ENCODE assay signal across 22 cellular contexts in the genomic region with DNA sequence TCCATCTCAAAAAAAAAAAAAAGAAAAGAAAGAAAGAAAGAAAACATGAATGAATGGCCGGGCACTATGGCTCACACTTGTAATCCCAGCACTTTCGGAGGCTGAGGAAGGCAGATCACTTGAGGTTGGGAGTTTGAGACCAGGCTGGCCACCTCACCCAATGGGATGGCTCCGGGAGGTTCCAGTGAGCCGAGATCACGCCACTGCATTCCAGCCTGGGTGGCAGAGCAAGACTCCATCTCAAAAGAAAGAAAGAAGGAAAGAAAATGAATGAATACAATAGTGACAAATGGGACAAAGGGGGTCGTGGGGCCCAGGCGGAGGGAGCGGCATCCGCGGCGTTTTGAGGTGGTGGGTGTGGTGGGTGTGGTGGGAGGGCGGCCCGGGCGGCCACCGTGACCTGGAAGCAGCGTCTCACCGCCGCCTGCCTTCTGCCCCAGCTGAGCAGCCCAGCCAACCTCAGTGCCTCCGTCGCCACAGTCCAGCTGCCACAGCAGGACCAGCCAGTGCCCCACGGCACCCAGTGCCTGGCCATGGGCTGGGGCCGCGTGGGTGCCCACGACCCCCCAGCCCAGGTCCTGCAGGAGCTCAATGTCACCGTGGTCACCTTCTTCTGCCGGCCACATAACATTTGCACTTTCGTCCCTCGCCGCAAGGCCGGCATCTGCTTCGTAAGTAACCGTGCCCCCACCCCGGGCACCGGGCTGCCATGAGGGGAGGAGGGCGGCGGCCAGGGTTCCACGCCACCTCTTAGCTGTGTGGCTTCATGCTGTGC. TPM values are rescaled to one million over a fixed set of nuclear protein-coding genes. Genes with fewer than 3 reads are reported as not detected.
"Had no signal": no experiment of that assay in that cellular context is flagged by ENCODE, and none has a peak within 500 bp of the region (broad histone marks: within the 10 kb centered on the region; RNA-seq: fewer than 3 reads in every experiment).

No MANE protein-coding gene starts in this region.

- H3K36me3 ChIP-seq: colonic mucosa, neutrophil, tibial artery had no signal

- DNase-seq: activated CD4-positive, alpha-beta T cell treated with anti-CD3 and anti-CD28 coated beads, Interleukin-2, amount 10 ng/mL, durations not matched to agents 7 days and 5 days; activated CD8-positive, alpha-beta T cell treated with anti-CD3 and anti-CD28 coated beads, Interleukin-2, amount 10 ng/mL, durations not matched to agents 7 days and 5 days; activated naive CD4-positive, alpha-beta T cell treated with anti-CD3 and anti-CD28 coated beads for 36 hours; activated T-cell treated with anti-CD3 and anti-CD28 coated beads, Interleukin-2, amount 50 U/mL, for 24 hours; colonic mucosa; endodermal cell; head of caudate nucleus; immature natural killer cell; mesendoderm; naive thymus-derived CD4-positive, alpha-beta T cell; stimulated activated CD4-positive, alpha-beta T cell treated with anti-CD3 and anti-CD28 coated beads, Interleukin-2, amount 100 ng/mL, for 24 hours; stimulated activated naive CD8-positive, alpha-beta T cell treated with anti-CD3 and anti-CD28 coated beads, Interleukin-15, Interleukin-2, amounts not matched to agents 100 U/mL and 50 U/mL, for 24 hours; substantia nigra; tibial artery had no signal

- H3K27ac ChIP-seq: colonic mucosa, epithelial cell of prostate, neutrophil, tibial artery had no signal

- H3K4me3 ChIP-seq: colonic mucosa, tibial artery had no signal

- H3K9me3 ChIP-seq: colonic mucosa, neutrophil, tibial artery had no signal

- ATAC-seq: activated CD4-positive, CD25-positive, alpha-beta regulatory T cell treated with anti-CD3 and anti-CD28 coated beads, Interleukin-2, amount 50 U/mL, for 24 hours; activated CD8-positive, alpha-beta T cell treated with anti-CD3 and anti-CD28 coated beads, Interleukin-2, amount 10 ng/mL, durations not matched to agents 7 days and 5 days; naive thymus-derived CD4-positive, alpha-beta T cell; stimulated activated naive CD8-positive, alpha-beta T cell treated with anti-CD3 and anti-CD28 coated beads, Interleukin-15, Interleukin-2, amounts not matched to agents 100 U/mL and 50 U/mL, for 24 hours had no signal

RNA-seq across cellular contexts. Expression of a gene that starts 5.1 kb away (rescaled TPM):
- total RNA-seq: activated CD4-positive, alpha-beta T cell treated with anti-CD3 and anti-CD28 coated beads, Interleukin-2, amount 10 ng/mL, durations not matched to agents 7 days and 5 days; activated CD8-positive, alpha-beta T cell treated with anti-CD3 and anti-CD28 coated beads, Interleukin-2, amount 10 ng/mL, durations not matched to agents 7 days and 5 days; activated naive CD4-positive, alpha-beta T cell treated with anti-CD3 and anti-CD28 coated beads for 36 hours; activated T-helper 2 cell treated with anti-CD3 and anti-CD28 coated beads, Interferon-gamma antibody, Interleukin-2, Interleukin-4, amounts not matched to agents 10 μg/mL and 5 μg/mL and 100 μg/mL, durations not matched to agents 14 hours and 24 hours and 36 hours; colonic mucosa; endodermal cell; mucosa of gallbladder; T-helper 1 cell treated with Interleukin-12 subunit alpha and Interleukin-12 subunit beta and Interleukin-4 antibody, amounts not matched to agents 30 ng/mL and 1 ng/mL, for 36 hours had no signal
- polyA plus RNA-seq: immature natural killer cell; naive thymus-derived CD4-positive, alpha-beta T cell had no signal

RNA-seq across cellular contexts. Expression of a gene that starts 6.2 kb away (rescaled TPM):
- total RNA-seq: activated CD4-positive, alpha-beta T cell treated with anti-CD3 and anti-CD28 coated beads, Interleukin-2, amount 10 ng/mL, durations not matched to agents 7 days and 5 days; activated CD8-positive, alpha-beta T cell treated with anti-CD3 and anti-CD28 coated beads, Interleukin-2, amount 10 ng/mL, durations not matched to agents 7 days and 5 days; activated naive CD4-positive, alpha-beta T cell treated with anti-CD3 and anti-CD28 coated beads for 36 hours; activated T-helper 2 cell treated with anti-CD3 and anti-CD28 coated beads, Interferon-gamma antibody, Interleukin-2, Interleukin-4, amounts not matched to agents 10 μg/mL and 5 μg/mL and 100 μg/mL, durations not matched to agents 14 hours and 24 hours and 36 hours; colonic mucosa; endodermal cell; frontal cortex; mucosa of gallbladder; T-helper 1 cell treated with Interleukin-12 subunit alpha and Interleukin-12 subunit beta and Interleukin-4 antibody, amounts not matched to agents 30 ng/mL and 1 ng/mL, for 36 hours had no signal
- polyA plus RNA-seq: immature natural killer cell; naive thymus-derived CD4-positive, alpha-beta T cell had no signal

RNA-seq across cellular contexts. Expression of a gene that starts 18.3 kb away (rescaled TPM):
- total RNA-seq: activated CD4-positive, alpha-beta T cell treated with anti-CD3 and anti-CD28 coated beads, Interleukin-2, amount 10 ng/mL, durations not matched to agents 7 days and 5 days; activated CD8-positive, alpha-beta T cell treated with anti-CD3 and anti-CD28 coated beads, Interleukin-2, amount 10 ng/mL, durations not matched to agents 7 days and 5 days; activated naive CD4-positive, alpha-beta T cell treated with anti-CD3 and anti-CD28 coated beads for 36 hours; activated T-helper 2 cell treated with anti-CD3 and anti-CD28 coated beads, Interferon-gamma antibody, Interleukin-2, Interleukin-4, amounts not matched to agents 10 μg/mL and 5 μg/mL and 100 μg/mL, durations not matched to agents 14 hours and 24 hours and 36 hours; mucosa of gallbladder; T-helper 1 cell treated with Interleukin-12 subunit alpha and Interleukin-12 subunit beta and Interleukin-4 antibody, amounts not matched to agents 30 ng/mL and 1 ng/mL, for 36 hours had no signal
- polyA plus RNA-seq: immature natural killer cell; naive thymus-derived CD4-positive, alpha-beta T cell had no signal

RNA-seq across cellular contexts. Expression of a gene that starts 24.1 kb away (rescaled TPM):
- total RNA-seq: activated CD4-positive, alpha-beta T cell treated with anti-CD3 and anti-CD28 coated beads, Interleukin-2, amount 10 ng/mL, durations not matched to agents 7 days and 5 days; activated CD8-positive, alpha-beta T cell treated with anti-CD3 and anti-CD28 coated beads, Interleukin-2, amount 10 ng/mL, durations not matched to agents 7 days and 5 days; activated naive CD4-positive, alpha-beta T cell treated with anti-CD3 and anti-CD28 coated beads for 36 hours; activated T-helper 2 cell treated with anti-CD3 and anti-CD28 coated beads, Interferon-gamma antibody, Interleukin-2, Interleukin-4, amounts not matched to agents 10 μg/mL and 5 μg/mL and 100 μg/mL, durations not matched to agents 14 hours and 24 hours and 36 hours; lower leg skin; naive thymus-derived CD4-positive, alpha-beta T cell; T-helper 1 cell treated with Interleukin-12 subunit alpha and Interleukin-12 subunit beta and Interleukin-4 antibody, amounts not matched to agents 30 ng/mL and 1 ng/mL, for 36 hours had no signal
- polyA plus RNA-seq: immature natural killer cell; naive thymus-derived CD4-positive, alpha-beta T cell had no signal
